1 cellular context compared by ENCODE assay signal in the genomic region with DNA sequence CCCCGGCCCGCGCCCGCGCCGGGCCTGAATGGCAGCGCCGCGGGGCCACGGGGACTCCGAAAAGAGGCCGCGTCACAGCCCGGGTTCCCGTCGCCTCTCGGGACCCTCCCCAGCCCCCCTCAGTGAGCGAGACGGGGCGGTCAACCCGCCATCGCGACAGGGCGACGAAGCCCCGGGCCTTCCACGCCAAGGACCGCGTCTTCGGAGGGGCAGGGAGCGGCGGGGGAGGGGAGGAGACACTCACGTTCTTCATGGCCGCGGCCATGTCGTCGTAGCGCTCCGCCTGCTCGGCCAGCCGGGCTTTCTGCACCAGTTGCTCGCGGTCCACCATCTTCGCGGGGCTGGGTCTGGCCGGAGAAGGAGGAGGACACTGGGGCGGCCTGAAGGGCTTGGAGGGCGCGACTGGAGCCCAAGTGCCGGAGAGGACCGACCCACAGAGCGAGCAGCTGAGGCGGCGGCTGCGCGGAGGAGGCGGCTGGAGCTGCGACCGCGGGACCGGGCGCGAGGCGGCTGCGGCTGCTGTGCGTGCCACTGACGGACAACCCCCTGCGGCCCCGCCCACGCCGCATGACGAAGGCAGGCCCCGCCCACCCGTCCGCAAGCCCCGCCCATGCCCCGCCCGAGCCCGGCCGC.
A peak's percentile ranks its signal among the peaks of the same experiment; 100 is the strongest.
TF ChIP-seq lines count a peak whose summit lies in the region.

A gene (minus strand): TSS at position 514 of the 633 bp plus-strand sequence. CDS start 183 bp downstream, at position 331.

TF ChIP-seq in K562, 482 proteins besides CTCF, POLR2A, EP300 and RAD21 (continued from another document and continues in another):
- TF ChIP-seq, protein P1, sequence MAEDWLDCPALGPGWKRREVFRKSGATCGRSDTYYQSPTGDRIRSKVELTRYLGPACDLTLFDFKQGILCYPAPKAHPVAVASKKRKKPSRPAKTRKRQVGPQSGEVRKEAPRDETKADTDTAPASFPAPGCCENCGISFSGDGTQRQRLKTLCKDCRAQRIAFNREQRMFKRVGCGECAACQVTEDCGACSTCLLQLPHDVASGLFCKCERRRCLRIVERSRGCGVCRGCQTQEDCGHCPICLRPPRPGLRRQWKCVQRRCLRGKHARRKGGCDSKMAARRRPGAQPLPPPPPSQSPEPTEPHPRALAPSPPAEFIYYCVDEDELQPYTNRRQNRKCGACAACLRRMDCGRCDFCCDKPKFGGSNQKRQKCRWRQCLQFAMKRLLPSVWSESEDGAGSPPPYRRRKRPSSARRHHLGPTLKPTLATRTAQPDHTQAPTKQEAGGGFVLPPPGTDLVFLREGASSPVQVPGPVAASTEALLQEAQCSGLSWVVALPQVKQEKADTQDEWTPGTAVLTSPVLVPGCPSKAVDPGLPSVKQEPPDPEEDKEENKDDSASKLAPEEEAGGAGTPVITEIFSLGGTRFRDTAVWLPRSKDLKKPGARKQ (CRISPR knock-in tag; IDR thresholded peaks at IDR 0.05), result no peak
- TF ChIP-seq ZNF778 (CRISPR knock-in tag; IDR thresholded peaks at IDR 0.05), result no peak
- TF ChIP-seq SRSF3 (IDR thresholded peaks at IDR 0.05; ENCODE audit: insufficient read depth, low read length), result 0 out of 2 replicates have a peak, but pooled peaks have one; percentile 39
- TF ChIP-seq, protein P2, sequence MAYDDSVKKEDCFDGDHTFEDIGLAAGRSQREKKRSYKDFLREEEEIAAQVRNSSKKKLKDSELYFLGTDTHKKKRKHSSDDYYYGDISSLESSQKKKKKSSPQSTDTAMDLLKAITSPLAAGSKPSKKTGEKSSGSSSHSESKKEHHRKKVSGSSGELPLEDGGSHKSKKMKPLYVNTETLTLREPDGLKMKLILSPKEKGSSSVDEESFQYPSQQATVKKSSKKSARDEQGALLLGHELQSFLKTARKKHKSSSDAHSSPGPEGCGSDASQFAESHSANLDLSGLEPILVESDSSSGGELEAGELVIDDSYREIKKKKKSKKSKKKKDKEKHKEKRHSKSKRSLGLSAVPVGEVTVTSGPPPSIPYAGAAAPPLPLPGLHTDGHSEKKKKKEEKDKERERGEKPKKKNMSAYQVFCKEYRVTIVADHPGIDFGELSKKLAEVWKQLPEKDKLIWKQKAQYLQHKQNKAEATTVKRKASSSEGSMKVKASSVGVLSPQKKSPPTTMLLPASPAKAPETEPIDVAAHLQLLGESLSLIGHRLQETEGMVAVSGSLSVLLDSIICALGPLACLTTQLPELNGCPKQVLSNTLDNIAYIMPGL (CRISPR knock-in tag; IDR thresholded peaks at IDR 0.05), result peak; percentile 94
- TF ChIP-seq, protein P3, sequence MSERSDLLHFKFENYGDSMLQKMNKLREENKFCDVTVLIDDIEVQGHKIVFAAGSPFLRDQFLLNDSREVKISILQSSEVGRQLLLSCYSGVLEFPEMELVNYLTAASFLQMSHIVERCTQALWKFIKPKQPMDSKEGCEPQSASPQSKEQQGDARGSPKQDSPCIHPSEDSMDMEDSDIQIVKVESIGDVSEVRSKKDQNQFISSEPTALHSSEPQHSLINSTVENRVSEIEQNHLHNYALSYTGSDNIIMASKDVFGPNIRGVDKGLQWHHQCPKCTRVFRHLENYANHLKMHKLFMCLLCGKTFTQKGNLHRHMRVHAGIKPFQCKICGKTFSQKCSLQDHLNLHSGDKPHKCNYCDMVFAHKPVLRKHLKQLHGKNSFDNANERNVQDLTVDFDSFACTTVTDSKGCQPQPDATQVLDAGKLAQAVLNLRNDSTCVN (CRISPR knock-in tag; IDR thresholded peaks at IDR 0.05), result peak; percentile 69; the same call in 1 of the 2 replicates
- 0 out of 2 replicates have a peak, but pooled peaks have one; percentile 26 for TF ChIP-seq ILF3 (IDR thresholded peaks at IDR 0.05; ENCODE audit: borderline replicate concordance)
- TF ChIP-seq XRCC3 (IDR thresholded peaks at IDR 0.05), result no peak
- no peak for TF ChIP-seq CREBBP (IDR thresholded peaks at IDR 0.05; ENCODE audit: low read depth, low read length)
- TF ChIP-seq, protein P4, sequence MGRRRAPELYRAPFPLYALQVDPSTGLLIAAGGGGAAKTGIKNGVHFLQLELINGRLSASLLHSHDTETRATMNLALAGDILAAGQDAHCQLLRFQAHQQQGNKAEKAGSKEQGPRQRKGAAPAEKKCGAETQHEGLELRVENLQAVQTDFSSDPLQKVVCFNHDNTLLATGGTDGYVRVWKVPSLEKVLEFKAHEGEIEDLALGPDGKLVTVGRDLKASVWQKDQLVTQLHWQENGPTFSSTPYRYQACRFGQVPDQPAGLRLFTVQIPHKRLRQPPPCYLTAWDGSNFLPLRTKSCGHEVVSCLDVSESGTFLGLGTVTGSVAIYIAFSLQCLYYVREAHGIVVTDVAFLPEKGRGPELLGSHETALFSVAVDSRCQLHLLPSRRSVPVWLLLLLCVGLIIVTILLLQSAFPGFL (CRISPR knock-in tag; IDR thresholded peaks at IDR 0.05), result no peak; the same call in 1 of the 2 replicates
- peak; percentile 96 for TF ChIP-seq POLR2AphosphoS5 (IDR thresholded peaks at IDR 0.05; ENCODE audit: control insufficient read depth, insufficient read depth, low read depth, low read length)
- TF ChIP-seq, protein P5, sequence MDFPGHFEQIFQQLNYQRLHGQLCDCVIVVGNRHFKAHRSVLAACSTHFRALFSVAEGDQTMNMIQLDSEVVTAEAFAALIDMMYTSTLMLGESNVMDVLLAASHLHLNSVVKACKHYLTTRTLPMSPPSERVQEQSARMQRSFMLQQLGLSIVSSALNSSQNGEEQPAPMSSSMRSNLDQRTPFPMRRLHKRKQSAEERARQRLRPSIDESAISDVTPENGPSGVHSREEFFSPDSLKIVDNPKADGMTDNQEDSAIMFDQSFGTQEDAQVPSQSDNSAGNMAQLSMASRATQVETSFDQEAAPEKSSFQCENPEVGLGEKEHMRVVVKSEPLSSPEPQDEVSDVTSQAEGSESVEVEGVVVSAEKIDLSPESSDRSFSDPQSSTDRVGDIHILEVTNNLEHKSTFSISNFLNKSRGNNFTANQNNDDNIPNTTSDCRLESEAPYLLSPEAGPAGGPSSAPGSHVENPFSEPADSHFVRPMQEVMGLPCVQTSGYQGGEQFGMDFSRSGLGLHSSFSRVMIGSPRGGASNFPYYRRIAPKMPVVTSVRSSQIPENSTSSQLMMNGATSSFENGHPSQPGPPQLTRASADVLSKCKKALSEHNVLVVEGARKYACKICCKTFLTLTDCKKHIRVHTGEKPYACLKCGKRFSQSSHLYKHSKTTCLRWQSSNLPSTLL (IDR thresholded peaks at IDR 0.05), result no peak
- TF ChIP-seq, protein P6, sequence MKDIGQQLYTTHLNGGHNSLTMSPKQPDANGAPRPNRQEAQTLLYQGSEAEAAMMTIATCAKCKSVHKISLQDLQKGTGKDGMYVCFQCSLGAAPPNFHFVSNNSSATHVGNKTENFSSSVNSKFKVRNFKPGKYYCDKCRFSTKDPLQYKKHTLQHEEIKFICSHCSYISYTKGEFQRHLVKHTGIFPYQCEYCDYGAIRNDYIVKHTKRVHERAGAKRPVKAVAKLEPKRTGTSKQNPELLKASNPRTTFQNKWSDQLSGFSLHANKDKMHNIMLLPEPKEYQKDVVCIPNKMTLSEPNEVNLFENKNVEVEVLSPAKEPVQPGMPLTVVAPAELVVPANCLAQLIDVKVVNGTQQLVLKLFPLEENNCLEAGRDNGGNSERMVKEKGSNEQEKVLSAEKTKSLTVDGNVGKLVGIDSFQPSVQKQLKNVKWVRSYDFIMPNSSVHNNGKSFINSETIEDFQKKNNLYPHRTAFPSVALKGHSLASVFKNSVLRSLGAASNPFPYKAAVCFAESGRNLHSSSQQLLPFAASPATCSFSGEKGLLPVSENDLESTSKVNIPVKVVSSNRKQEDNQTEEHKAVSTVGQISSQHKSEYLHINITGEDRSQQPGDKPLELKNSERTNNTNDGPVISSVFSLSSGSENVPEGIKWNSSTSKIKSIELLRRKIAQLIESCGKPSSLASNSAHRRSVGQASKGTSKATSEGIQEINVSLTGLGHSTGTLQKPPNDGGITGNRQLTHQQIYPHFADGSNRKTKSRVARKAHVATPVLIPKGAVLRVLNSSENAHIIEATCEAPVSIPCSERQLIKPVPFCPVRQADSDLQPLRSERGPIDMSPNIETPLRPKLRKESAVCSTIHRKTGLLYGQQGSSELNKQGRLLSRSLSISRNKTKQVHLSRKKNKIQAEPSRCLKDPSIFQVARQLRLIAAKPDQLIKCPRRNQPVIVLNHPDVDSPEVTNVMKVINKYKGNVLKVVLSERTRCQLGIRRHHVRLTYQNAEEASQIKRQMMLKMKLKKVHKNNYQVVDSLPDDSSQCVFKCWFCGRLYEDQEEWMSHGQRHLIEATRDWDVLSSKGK (CRISPR knock-in tag; IDR thresholded peaks at IDR 0.05), result no peak
- TF ChIP-seq, protein P7, sequence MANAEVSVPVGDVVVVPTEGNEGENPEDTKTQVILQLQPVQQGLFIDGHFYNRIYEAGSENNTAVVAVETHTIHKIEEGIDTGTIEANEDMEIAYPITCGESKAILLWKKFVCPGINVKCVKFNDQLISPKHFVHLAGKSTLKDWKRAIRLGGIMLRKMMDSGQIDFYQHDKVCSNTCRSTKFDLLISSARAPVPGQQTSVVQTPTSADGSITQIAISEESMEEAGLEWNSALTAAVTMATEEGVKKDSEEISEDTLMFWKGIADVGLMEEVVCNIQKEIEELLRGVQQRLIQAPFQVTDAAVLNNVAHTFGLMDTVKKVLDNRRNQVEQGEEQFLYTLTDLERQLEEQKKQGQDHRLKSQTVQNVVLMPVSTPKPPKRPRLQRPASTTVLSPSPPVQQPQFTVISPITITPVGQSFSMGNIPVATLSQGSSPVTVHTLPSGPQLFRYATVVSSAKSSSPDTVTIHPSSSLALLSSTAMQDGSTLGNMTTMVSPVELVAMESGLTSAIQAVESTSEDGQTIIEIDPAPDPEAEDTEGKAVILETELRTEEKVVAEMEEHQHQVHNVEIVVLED (CRISPR knock-in tag; IDR thresholded peaks at IDR 0.05), result peak; percentile 73
- TF ChIP-seq PPARD (CRISPR knock-in tag; IDR thresholded peaks at IDR 0.05), result no peak
- no peak for TF ChIP-seq SRSF9 (IDR thresholded peaks at IDR 0.05; ENCODE audit: borderline replicate concordance, low read depth, low read length)
- no peak for TF ChIP-seq CHD4 (IDR thresholded peaks at IDR 0.05; ENCODE audit: insufficient read depth, insufficient replicate concordance, low read depth, low read length, poor library complexity, severe bottlenecking)
- TF ChIP-seq MIER1 (IDR thresholded peaks at IDR 0.05; ENCODE audit: low read depth), result no peak
- TF ChIP-seq, protein P8, sequence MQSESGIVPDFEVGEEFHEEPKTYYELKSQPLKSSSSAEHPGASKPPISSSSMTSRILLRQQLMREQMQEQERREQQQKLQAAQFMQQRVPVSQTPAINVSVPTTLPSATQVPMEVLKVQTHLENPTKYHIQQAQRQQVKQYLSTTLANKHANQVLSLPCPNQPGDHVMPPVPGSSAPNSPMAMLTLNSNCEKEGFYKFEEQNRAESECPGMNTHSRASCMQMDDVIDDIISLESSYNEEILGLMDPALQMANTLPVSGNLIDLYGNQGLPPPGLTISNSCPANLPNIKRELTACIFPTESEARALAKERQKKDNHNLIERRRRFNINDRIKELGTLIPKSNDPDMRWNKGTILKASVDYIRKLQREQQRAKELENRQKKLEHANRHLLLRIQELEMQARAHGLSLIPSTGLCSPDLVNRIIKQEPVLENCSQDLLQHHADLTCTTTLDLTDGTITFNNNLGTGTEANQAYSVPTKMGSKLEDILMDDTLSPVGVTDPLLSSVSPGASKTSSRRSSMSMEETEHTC (IDR thresholded peaks at IDR 0.05), result peak; percentile 46; the same call in 1 of the 2 replicates
- peak; percentile 53; the same call in 1 of the 2 replicates for TF ChIP-seq NFIC (IDR thresholded peaks at IDR 0.05)
- TF ChIP-seq ZNF134 (CRISPR knock-in tag; conservative IDR thresholded peaks at IDR 0.05), result no peak
- TF ChIP-seq, protein P9, sequence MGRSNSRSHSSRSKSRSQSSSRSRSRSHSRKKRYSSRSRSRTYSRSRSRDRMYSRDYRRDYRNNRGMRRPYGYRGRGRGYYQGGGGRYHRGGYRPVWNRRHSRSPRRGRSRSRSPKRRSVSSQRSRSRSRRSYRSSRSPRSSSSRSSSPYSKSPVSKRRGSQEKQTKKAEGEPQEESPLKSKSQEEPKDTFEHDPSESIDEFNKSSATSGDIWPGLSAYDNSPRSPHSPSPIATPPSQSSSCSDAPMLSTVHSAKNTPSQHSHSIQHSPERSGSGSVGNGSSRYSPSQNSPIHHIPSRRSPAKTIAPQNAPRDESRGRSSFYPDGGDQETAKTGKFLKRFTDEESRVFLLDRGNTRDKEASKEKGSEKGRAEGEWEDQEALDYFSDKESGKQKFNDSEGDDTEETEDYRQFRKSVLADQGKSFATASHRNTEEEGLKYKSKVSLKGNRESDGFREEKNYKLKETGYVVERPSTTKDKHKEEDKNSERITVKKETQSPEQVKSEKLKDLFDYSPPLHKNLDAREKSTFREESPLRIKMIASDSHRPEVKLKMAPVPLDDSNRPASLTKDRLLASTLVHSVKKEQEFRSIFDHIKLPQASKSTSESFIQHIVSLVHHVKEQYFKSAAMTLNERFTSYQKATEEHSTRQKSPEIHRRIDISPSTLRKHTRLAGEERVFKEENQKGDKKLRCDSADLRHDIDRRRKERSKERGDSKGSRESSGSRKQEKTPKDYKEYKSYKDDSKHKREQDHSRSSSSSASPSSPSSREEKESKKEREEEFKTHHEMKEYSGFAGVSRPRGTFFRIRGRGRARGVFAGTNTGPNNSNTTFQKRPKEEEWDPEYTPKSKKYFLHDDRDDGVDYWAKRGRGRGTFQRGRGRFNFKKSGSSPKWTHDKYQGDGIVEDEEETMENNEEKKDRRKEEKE (IDR thresholded peaks at IDR 0.05; ENCODE audit: borderline replicate concordance in 1 of 2, control insufficient read depth in 1 of 2, low read depth in 2 of 2, low read length in 1 of 2), result no peak
- TF ChIP-seq FOXK2 (conservative IDR thresholded peaks at IDR 0.05 in 1 of 2, IDR thresholded peaks at IDR 0.05 in 1 of 2; ENCODE audit: low read depth in 2 of 2), result no peak
- peak; percentile 37 for TF ChIP-seq FOXP1 (CRISPR knock-in tag; IDR thresholded peaks at IDR 0.05)
- TF ChIP-seq, protein P10, sequence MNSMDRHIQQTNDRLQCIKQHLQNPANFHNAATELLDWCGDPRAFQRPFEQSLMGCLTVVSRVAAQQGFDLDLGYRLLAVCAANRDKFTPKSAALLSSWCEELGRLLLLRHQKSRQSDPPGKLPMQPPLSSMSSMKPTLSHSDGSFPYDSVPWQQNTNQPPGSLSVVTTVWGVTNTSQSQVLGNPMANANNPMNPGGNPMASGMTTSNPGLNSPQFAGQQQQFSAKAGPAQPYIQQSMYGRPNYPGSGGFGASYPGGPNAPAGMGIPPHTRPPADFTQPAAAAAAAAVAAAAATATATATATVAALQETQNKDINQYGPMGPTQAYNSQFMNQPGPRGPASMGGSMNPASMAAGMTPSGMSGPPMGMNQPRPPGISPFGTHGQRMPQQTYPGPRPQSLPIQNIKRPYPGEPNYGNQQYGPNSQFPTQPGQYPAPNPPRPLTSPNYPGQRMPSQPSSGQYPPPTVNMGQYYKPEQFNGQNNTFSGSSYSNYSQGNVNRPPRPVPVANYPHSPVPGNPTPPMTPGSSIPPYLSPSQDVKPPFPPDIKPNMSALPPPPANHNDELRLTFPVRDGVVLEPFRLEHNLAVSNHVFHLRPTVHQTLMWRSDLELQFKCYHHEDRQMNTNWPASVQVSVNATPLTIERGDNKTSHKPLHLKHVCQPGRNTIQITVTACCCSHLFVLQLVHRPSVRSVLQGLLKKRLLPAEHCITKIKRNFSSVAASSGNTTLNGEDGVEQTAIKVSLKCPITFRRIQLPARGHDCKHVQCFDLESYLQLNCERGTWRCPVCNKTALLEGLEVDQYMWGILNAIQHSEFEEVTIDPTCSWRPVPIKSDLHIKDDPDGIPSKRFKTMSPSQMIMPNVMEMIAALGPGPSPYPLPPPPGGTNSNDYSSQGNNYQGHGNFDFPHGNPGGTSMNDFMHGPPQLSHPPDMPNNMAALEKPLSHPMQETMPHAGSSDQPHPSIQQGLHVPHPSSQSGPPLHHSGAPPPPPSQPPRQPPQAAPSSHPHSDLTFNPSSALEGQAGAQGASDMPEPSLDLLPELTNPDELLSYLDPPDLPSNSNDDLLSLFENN (IDR thresholded peaks at IDR 0.05; ENCODE audit: low read depth in 2 of 2, low read length in 2 of 2), result no peak
- TF ChIP-seq TGIF2 (CRISPR knock-in tag; IDR thresholded peaks at IDR 0.05), result peak; percentile 95
- TF ChIP-seq WHSC1 (IDR thresholded peaks at IDR 0.05; ENCODE audit: low read length), result no peak
